In genomic region chr2:65655000-65655399, GRCh38 we compare ENCODE assay signal across 13 cellular contexts.
"Had no signal": no experiment of that assay in that cellular context is flagged by ENCODE, and none has a peak within 500 bp of the region (broad histone marks: within the 10 kb centered on the region; RNA-seq: fewer than 3 reads in every experiment).

No MANE protein-coding gene starts in this region.

- H3K27ac Mint-ChIP-seq: dendritic cell treated with granulocyte-macrophage colony-stimulating factor and Interleukin-4, amounts not matched to agents 40 ng/mL and 50 ng/mL, for 4 days; memory B cell; stimulated activated memory B cell treated with anti-CD40 and anti-IgM and Interleukin-4, amounts not matched to agents 10 μg/mL and 1 μg/mL and 100 μg/mL, for 72 hours had no signal

- DNase-seq: activated CD4-positive, CD25-positive, alpha-beta regulatory T cell treated with anti-CD3 and anti-CD28 coated beads, Interleukin-2, amount 50 U/mL, for 72 hours; activated naive CD4-positive, alpha-beta T cell; activated T-cell treated with anti-CD3 and anti-CD28 coated beads for 4 hours; anterior cingulate cortex; effector memory CD4-positive, alpha-beta T cell; foreskin fibroblast; left ventricle myocardium superior; stimulated activated CD4-positive, alpha-beta T cell treated with anti-CD3 and anti-CD28 coated beads, Interleukin-2, amount 100 ng/mL, for 48 hours had no signal

- H3K9me3 ChIP-seq: right atrium auricular region had no signal

- H3K9me3 Mint-ChIP-seq: dendritic cell treated with granulocyte-macrophage colony-stimulating factor and Interleukin-4, amounts not matched to agents 40 ng/mL and 50 ng/mL, for 4 days; memory B cell; stimulated activated memory B cell treated with anti-CD40 and anti-IgM and Interleukin-4, amounts not matched to agents 10 μg/mL and 1 μg/mL and 100 μg/mL, for 72 hours had no signal

- FAIRE-seq: urothelium cell line had no signal

- H3K27ac ChIP-seq: right atrium auricular region had no signal

- H3K27me3 Mint-ChIP-seq: stimulated activated memory B cell treated with anti-CD40 and anti-IgM and Interleukin-4, amounts not matched to agents 10 μg/mL and 1 μg/mL and 100 μg/mL, for 72 hours had no signal

- ATAC-seq: left ventricle myocardium superior; stimulated activated memory B cell treated with anti-CD40 and anti-IgM and Interleukin-4, amounts not matched to agents 10 μg/mL and 1 μg/mL and 100 μg/mL, for 72 hours had no signal

- H3K36me3 ChIP-seq: right atrium auricular region had no signal

- H3K4me1 Mint-ChIP-seq: memory B cell; stimulated activated memory B cell treated with anti-CD40 and anti-IgM and Interleukin-4, amounts not matched to agents 10 μg/mL and 1 μg/mL and 100 μg/mL, for 72 hours had no signal

- H3K36me3 Mint-ChIP-seq: memory B cell; stimulated activated memory B cell treated with anti-CD40 and anti-IgM and Interleukin-4, amounts not matched to agents 10 μg/mL and 1 μg/mL and 100 μg/mL, for 72 hours had no signal

- H3K4me3 ChIP-seq: right atrium auricular region had no signal

- H3K4me3 Mint-ChIP-seq: dendritic cell treated with granulocyte-macrophage colony-stimulating factor and Interleukin-4, amounts not matched to agents 40 ng/mL and 50 ng/mL, for 4 days; memory B cell; stimulated activated memory B cell treated with anti-CD40 and anti-IgM and Interleukin-4, amounts not matched to agents 10 μg/mL and 1 μg/mL and 100 μg/mL, for 72 hours had no signal

- H3K27me3 ChIP-seq: right atrium auricular region had no signal

- H3K4me1 ChIP-seq: right atrium auricular region had no signal
